ENCODE assay signal across 1 cellular context in genomic region chr15:27089676-27090075, GRCh38.
TF ChIP-seq lines count a peak whose summit lies in the region.

No MANE protein-coding gene starts in this region.

TF ChIP-seq in K562, 482 proteins besides CTCF, POLR2A, EP300 and RAD21 (continued from another document):
- TF ChIP-seq ZBTB34 (CRISPR knock-in tag; IDR thresholded peaks at IDR 0.05), result no peak
- TF ChIP-seq HNRNPK (IDR thresholded peaks at IDR 0.05; ENCODE audit: low read depth, low read length, poor library complexity, severe bottlenecking), result no peak
- TF ChIP-seq ZFP1 (CRISPR knock-in tag; IDR thresholded peaks at IDR 0.05), result no peak
- TF ChIP-seq EZH2 (IDR thresholded peaks at IDR 0.05; ENCODE audit: borderline replicate concordance, low read depth, low read length), result no peak
- no peak for TF ChIP-seq PTRF (tag; IDR thresholded peaks at IDR 0.05)
- no peak for TF ChIP-seq ZNF561 (CRISPR knock-in tag; conservative IDR thresholded peaks at IDR 0.05)
- TF ChIP-seq DIDO1 (tag; IDR thresholded peaks at IDR 0.05; ENCODE audit: low read depth), result no peak
- TF ChIP-seq CEBPG (CRISPR knock-in tag; IDR thresholded peaks at IDR 0.05), result no peak
- TF ChIP-seq CEBPG (tag; conservative IDR thresholded peaks at IDR 0.05 in 1 of 2, IDR thresholded peaks at IDR 0.05 in 1 of 2), result no peak
- 0 out of 2 replicates have a peak, but pooled peaks have one; percentile 41 for TF ChIP-seq TRIM28 (IDR thresholded peaks at IDR 0.05)
- no peak for TF ChIP-seq ZNF184 (CRISPR knock-in tag; IDR thresholded peaks at IDR 0.05)
- TF ChIP-seq ZNF146 (CRISPR knock-in tag; IDR thresholded peaks at IDR 0.05; ENCODE audit: unreplicated experiment), result peak; percentile 100
- TF ChIP-seq HMG20B (CRISPR knock-in tag; IDR thresholded peaks at IDR 0.05), result no peak
- TF ChIP-seq HNRNPUL1 (IDR thresholded peaks at IDR 0.05; ENCODE audit: low read length), result no peak
- TF ChIP-seq PHF8 (IDR thresholded peaks at IDR 0.05; ENCODE audit: borderline replicate concordance, low read length), result no peak
- no peak for TF ChIP-seq ETV5 (CRISPR knock-in tag; IDR thresholded peaks at IDR 0.05; ENCODE audit: low read depth)
- TF ChIP-seq MGA (IDR thresholded peaks at IDR 0.05), result peak; percentile 55
- TF ChIP-seq TAF7 (tag; IDR thresholded peaks at IDR 0.05), result no peak
